In genomic region chr10:31749293-31749692, GRCh38 we compare ENCODE assay signal across 11 cellular contexts.
DNase-seq lines count a peak whose midpoint lies in the region; TF ChIP-seq lines count a peak whose summit lies in the region.
"Had no signal": no experiment of that assay in that cellular context is flagged by ENCODE, and none has a peak within 500 bp of the region (broad histone marks: within the 10 kb centered on the region; RNA-seq: fewer than 3 reads in every experiment).

No MANE protein-coding gene starts in this region.

- TF ChIP-seq CTCF in coronary artery (IDR thresholded peaks at IDR 0.05): no peak

- H3F3A ChIP-seq in GM23248 (ENCODE audit: insufficient read depth): peaks cover 39% of the 10 kb centered on the region

- H2AFZ ChIP-seq in GM23248: peak overlapping the region; percentile 84; the same call in 1 of the 2 replicates

- H3K9me3 ChIP-seq in GM23248 (ENCODE audit: low read depth): no peaks in the 10 kb centered on the region
- H3K9me3 ChIP-seq: SJSA1 had no signal

- no peaks in the 10 kb centered on the region for H3K36me3 ChIP-seq in GM23248 (ENCODE audit: low read depth)
- H3K36me3 ChIP-seq: SJSA1 had no signal

- no peaks in the 10 kb centered on the region for H3K27me3 ChIP-seq in GM23248 (replicated peaks; ENCODE audit: insufficient read depth)
- H3K27me3 ChIP-seq: SJSA1 had no signal

- H3K9ac ChIP-seq in GM23248: no peak overlapping the region

- no peaks in the 10 kb centered on the region for H3K79me2 ChIP-seq in GM23248 (ENCODE audit: insufficient read depth)

- H3K27ac ChIP-seq in GM23248 (no peak overlapping the region), coronary artery (peak overlapping the region; percentile 10 to 80)

- H3K4me1 ChIP-seq in GM23248 (ENCODE audit: insufficient read depth): peaks cover 41% of the 10 kb centered on the region

- H4K20me1 ChIP-seq in GM23248 (ENCODE audit: insufficient read depth): no peaks in the 10 kb centered on the region

- no peak overlapping the region for H3K4me3 ChIP-seq in GM23248
- no peak overlapping the region for H3K4me3 ChIP-seq in coronary artery
- H3K4me3 ChIP-seq in skeletal muscle cell (ENCODE audit: low read depth, low read length): no peak overlapping the region
- H3K4me3 ChIP-seq: SJSA1 had no signal

- no peak overlapping the region for H3K4me2 ChIP-seq in GM23248 (ENCODE audit: unreplicated experiment)

- in situ Hi-C loops in GM23248 (cut with MboI): no loop called here

- H3K9me2 ChIP-seq in GM23248 (ENCODE audit: insufficient read depth): no peaks in the 10 kb centered on the region

- DNase-seq in GM23248 (peak; percentile 23), NCI-H2081 treated with DMSO at 0.1 percent for 48 hours (lab: John Stamatoyannopoulos, UW) (peak; percentile 24), coronary artery (ENCODE audit: low spot score) (no peak), skeletal muscle cell (ENCODE audit: low read depth) (peak; percentile 53), MV-4-11 (lab: John Stamatoyannopoulos, UW) (no peak)
- DNase-seq in stimulated activated CD4-positive, alpha-beta T cell treated with anti-CD3 and anti-CD28 coated beads, Interleukin-1b, Interleukin-23, amount 100 ng/mL, for 48 hours: no peak
- DNase-seq in stimulated activated CD4-positive, alpha-beta T cell treated with anti-CD3 and anti-CD28 coated beads, Interleukin-15, amount 100 ng/mL, for 24 hours: no peak
- DNase-seq: activated CD4-positive, CD25-positive, alpha-beta regulatory T cell treated with anti-CD3 and anti-CD28 coated beads, Interleukin-2, amount 50 U/mL, for 72 hours; activated effector memory CD4-positive, alpha-beta T cell treated with anti-CD3 and anti-CD28 coated beads, Interleukin-2, amount 50 U/mL, for 16 hours; DND-41 had no signal

- WGBS in GM23248 (ENCODE audit: low coverage in 1 of 2, low lambda C conversion rate in 2 of 2, missing lambda C conversion rate in 2 of 2), 2 experiments: 60 to 66% methylated on average over 12 to 13 of the region's 13 CpGs

Comparison
In these comparisons a context has a peak if more than half of its experiments do, and no peak if none do; other contexts are left out.
1. DNase-seq: peak in GM23248 (single experiment), NCI-H2081 treated with DMSO at 0.1 percent for 48 hours (single experiment) and skeletal muscle cell (single experiment); none in coronary artery (single experiment), stimulated activated CD4-positive, alpha-beta T cell treated with anti-CD3 and anti-CD28 coated beads, Interleukin-1b, Interleukin-23, amount 100 ng/mL, for 48 hours (single experiment), stimulated activated CD4-positive, alpha-beta T cell treated with anti-CD3 and anti-CD28 coated beads, Interleukin-15, amount 100 ng/mL, for 24 hours (single experiment) and MV-4-11 (single experiment).